13 cellular contexts compared by ENCODE assay signal in genomic region chr12:2267624-2268477, GRCh38.
DNase-seq lines count a peak whose midpoint lies in the region; ATAC-seq, FAIRE-seq and TF ChIP-seq lines count a peak whose summit lies in the region.
"Had no signal": no experiment of that assay in that cellular context is flagged by ENCODE, and none has a peak within 500 bp of the region (broad histone marks: within the 10 kb centered on the region; RNA-seq: fewer than 3 reads in every experiment).

No MANE protein-coding gene starts in this region.

- H3K36me3 Mint-ChIP-seq in astrocyte (ENCODE audit: low read depth, unreplicated experiment), result no peaks in the 10 kb centered on the region
- H3K36me3 Mint-ChIP-seq in activated naive CD4-positive, alpha-beta T cell treated with anti-CD3 and anti-CD28 coated beads, Interleukin-2, amount 10 ng/mL, durations not matched to agents 7 days and 5 days, result no peaks in the 10 kb centered on the region

- H3K4me2 ChIP-seq in astrocyte (ENCODE audit: low read length), result peak overlapping the region; percentile 59

- no peaks in the 10 kb centered on the region for H3K79me2 ChIP-seq in astrocyte (ENCODE audit: insufficient read depth, low read length)

- H3K4me1 ChIP-seq in astrocyte (ENCODE audit: insufficient read depth, low read length), result peaks cover 57% of the 10 kb centered on the region

- FAIRE-seq in astrocyte (lab: Jason Lieb, UNC), result peak; percentile 60
- FAIRE-seq: endometrium had no signal

- H3K27me3 ChIP-seq in astrocyte (ENCODE audit: insufficient read depth, low read length), result no peaks in the 10 kb centered on the region
- H3K27me3 ChIP-seq: testis had no signal

- peaks cover 15% of the 10 kb centered on the region for H3K27me3 Mint-ChIP-seq in astrocyte (ENCODE audit: low read depth, unreplicated experiment)
- H3K27me3 Mint-ChIP-seq in activated naive CD4-positive, alpha-beta T cell treated with anti-CD3 and anti-CD28 coated beads, Interleukin-2, amount 10 ng/mL, durations not matched to agents 7 days and 5 days, result no peaks in the 10 kb centered on the region

- peaks cover 3% of the 10 kb centered on the region for H3K9me3 Mint-ChIP-seq in astrocyte (ENCODE audit: unreplicated experiment)
- H3K9me3 Mint-ChIP-seq in activated naive CD4-positive, alpha-beta T cell treated with anti-CD3 and anti-CD28 coated beads, Interleukin-2, amount 10 ng/mL, durations not matched to agents 7 days and 5 days, result no peaks in the 10 kb centered on the region

- H2AFZ ChIP-seq in astrocyte (ENCODE audit: low read depth, low read length), result peak overlapping the region; percentile 30

- H3K9ac ChIP-seq in astrocyte (ENCODE audit: low read length), result peak overlapping the region; percentile 72

- CTCF ChIA-PET in activated naive CD4-positive, alpha-beta T cell treated with anti-CD3 and anti-CD28 coated beads, Interleukin-2, amount 10 ng/mL, durations not matched to agents 7 days and 5 days (lab: Charles Lee), result interaction anchor here (1.2 kb wide), 1 partner anchor 9 kb away, joined by 3 read pairs; no protein-coding TSS in a partner anchor

- no peaks in the 10 kb centered on the region for H3K36me3 ChIP-seq in astrocyte (ENCODE audit: insufficient read depth, low read length)

- H3K4me3 Mint-ChIP-seq in astrocyte (ENCODE audit: unreplicated experiment), result no peak overlapping the region
- H3K4me3 Mint-ChIP-seq in activated naive CD4-positive, alpha-beta T cell treated with anti-CD3 and anti-CD28 coated beads, Interleukin-2, amount 10 ng/mL, durations not matched to agents 7 days and 5 days, result no peak overlapping the region

- H3K27ac Mint-ChIP-seq in astrocyte (ENCODE audit: unreplicated experiment), result peak overlapping the region; percentile 80
- H3K27ac Mint-ChIP-seq in activated naive CD4-positive, alpha-beta T cell treated with anti-CD3 and anti-CD28 coated beads, Interleukin-2, amount 10 ng/mL, durations not matched to agents 7 days and 5 days, result no peak overlapping the region

- peak; percentile 73 for DNase-seq in HS-5 (ENCODE audit: low read depth)
- DNase-seq in astrocyte (ENCODE audit: low read depth), result peak; percentile 83
- DNase-seq in kidney glomerular epithelial cell (lab: John Stamatoyannopoulos, UW), result peak; percentile 67
- DNase-seq in activated naive CD4-positive, alpha-beta T cell treated with anti-CD3 and anti-CD28 coated beads, Interleukin-2, amount 10 ng/mL, durations not matched to agents 7 days and 5 days, result no peak
- DNase-seq in GM19240 (ENCODE audit: insufficient read length, low spot score), result no peak
- DNase-seq in activated gamma-delta T cell treated with Interleukin-2 at 50 U/mL for 16 hours, result no peak
- DNase-seq: GF-D8, Kasumi-1, testis had no signal

- H3K27ac ChIP-seq in astrocyte (ENCODE audit: low read depth, low read length), result peak overlapping the region; percentile 90
- H3K27ac ChIP-seq in temporal lobe (ENCODE audit: low read depth, low read length), result peak overlapping the region; percentile 28
- H3K27ac ChIP-seq: testis had no signal

- peaks cover 39% of the 10 kb centered on the region for H3K4me1 Mint-ChIP-seq in astrocyte (ENCODE audit: low read depth, unreplicated experiment)
- no peaks in the 10 kb centered on the region for H3K4me1 Mint-ChIP-seq in activated naive CD4-positive, alpha-beta T cell treated with anti-CD3 and anti-CD28 coated beads, Interleukin-2, amount 10 ng/mL, durations not matched to agents 7 days and 5 days

- no peaks in the 10 kb centered on the region for H3K9me3 ChIP-seq in astrocyte (ENCODE audit: insufficient read depth, low read depth, low read length)
- H3K9me3 ChIP-seq: testis had no signal

- H3K4me3 ChIP-seq in astrocyte (ENCODE audit: insufficient read depth, low read depth, low read length), result no peak overlapping the region
- H3K4me3 ChIP-seq: lung, testis had no signal

- TF ChIP-seq CTCF in astrocyte (IDR thresholded peaks at IDR 0.05; ENCODE audit: insufficient read depth, low read depth, low read length), result no peak

- ATAC-seq in GM19452 (IDR thresholded peaks at IDR 0.05; ENCODE audit: unreplicated experiment), result no peak

- H4K20me1 ChIP-seq in astrocyte (ENCODE audit: insufficient read depth, low read length), result no peaks in the 10 kb centered on the region

Comparison
In these comparisons a context has a peak if more than half of its experiments do, and no peak if none do; other contexts are left out.
1. DNase-seq: peak in HS-5 (single experiment), astrocyte (single experiment) and kidney glomerular epithelial cell (single experiment); none in activated naive CD4-positive, alpha-beta T cell treated with anti-CD3 and anti-CD28 coated beads, Interleukin-2, amount 10 ng/mL, durations not matched to agents 7 days and 5 days (single experiment), GM19240 (single experiment) and activated gamma-delta T cell treated with Interleukin-2 at 50 U/mL for 16 hours (single experiment).